Comparison of ENCODE assay signal across 8 cellular contexts in the genomic region with DNA sequence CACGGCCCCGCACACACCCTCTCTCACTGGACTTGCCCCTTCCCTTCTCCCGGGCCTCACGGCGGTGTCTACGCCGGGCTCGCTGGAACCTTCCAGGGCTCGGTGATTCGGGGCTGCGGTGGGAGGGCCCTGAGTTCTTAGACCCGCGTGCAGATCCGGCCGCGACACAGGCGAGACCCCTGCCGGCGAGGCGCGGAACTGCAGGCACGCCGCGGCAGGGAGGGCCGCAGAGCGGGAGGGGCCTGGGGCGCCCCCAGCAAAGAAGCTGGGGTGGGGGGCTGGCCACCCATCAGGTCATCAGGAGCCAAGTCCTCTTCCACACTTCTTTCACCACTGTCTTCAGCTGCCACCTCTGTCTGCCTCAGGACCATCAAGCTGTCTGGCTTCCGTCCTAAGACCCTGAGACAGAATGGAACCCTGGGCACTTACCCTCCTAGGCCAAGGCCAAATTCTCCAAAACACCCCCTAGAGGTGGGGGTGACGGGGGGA.
DNase-seq lines count a peak whose midpoint lies in the region; ATAC-seq and TF ChIP-seq lines count a peak whose summit lies in the region.

No MANE protein-coding gene starts in this region.

- TF ChIP-seq CTCF in CD14-positive monocyte (IDR thresholded peaks at IDR 0.05) = peak; percentile 100
- peak; percentile 99 for TF ChIP-seq CTCF in GM20000 (IDR thresholded peaks at IDR 0.05; ENCODE audit: extremely low read depth, missing control alignments)
- TF ChIP-seq CTCF in LNCaP clone FGC (IDR thresholded peaks at IDR 0.05; ENCODE audit: control insufficient read depth, extremely low read depth, insufficient read depth) = peak; percentile 99
- peak; percentile 84 to 100 (median 98) for TF ChIP-seq CTCF in adrenal gland (IDR thresholded peaks at IDR 0.05)
- TF ChIP-seq CTCF in sigmoid colon (IDR thresholded peaks at IDR 0.05) = peak; percentile 97 to 100 (median 99)

- ATAC-seq in left cardiac atrium (peak; percentile 80 to 86), GM18870 (IDR thresholded peaks at IDR 0.05; ENCODE audit: unreplicated experiment) (no peak)

- H3K27me3 ChIP-seq in adrenal gland (no peaks in the 10 kb centered on the region), sigmoid colon (no peaks in the 10 kb centered on the region)

- intact Hi-C loops in CD14-positive monocyte (cut with micrococcal nuclease) (loop anchor here (2.0 to 10.0 kb wide), 5 partner anchors 102 to 424 kb away; no protein-coding TSS in a partner anchor), adrenal gland (cut with DNase I) (loop anchor here (5.0 kb wide), 2 partner anchors 419 to 424 kb away; partner anchors contain the start of gene FAM43A (in 1 of the 2)), left cardiac atrium (cut with DNase I) (loop anchor here (1.0 to 10.0 kb wide), 3 partner anchors 102 to 424 kb away; no protein-coding TSS in a partner anchor), sigmoid colon (cut with DNase I) (loop anchor here (2.0 kb wide), 1 partner anchor 154 kb away; no protein-coding TSS in a partner anchor)

- H3K4me1 ChIP-seq in adrenal gland (replicated peaks in 1 of 2) (peaks cover 8 to 17% of the 10 kb centered on the region in 2 donors), sigmoid colon (peaks cover 0 to 30% (median 18%) of the 10 kb centered on the region in 4 donors)

- H3K4me3 Mint-ChIP-seq in CD14-positive monocyte = peak overlapping the region; percentile 63 to 83

- peak overlapping the region in 6 of 7 donors; percentile 69 to 86 (median 79) for H3K27ac Mint-ChIP-seq in CD14-positive monocyte

- H3K36me3 ChIP-seq in adrenal gland (replicated peaks in 1 of 2) = no peaks in the 10 kb centered on the region
- no peaks in the 10 kb centered on the region for H3K36me3 ChIP-seq in sigmoid colon

- 3 to 7% (median 6%) methylated on average over 9 to 29 of the region's 29 CpGs for WGBS in adrenal gland, 4 donors
- 5% methylated on average over 29 of the region's 29 CpGs for WGBS in sigmoid colon, 2 donors

- no peak overlapping the region for H3K27ac ChIP-seq in adrenal gland
- peak overlapping the region in 2 of 4 donors; percentile 31 to 39 for H3K27ac ChIP-seq in sigmoid colon

- no peak for TF ChIP-seq EP300 in sigmoid colon (IDR thresholded peaks at IDR 0.05)

- H3K4me1 Mint-ChIP-seq in CD14-positive monocyte = peaks cover 60% of the 10 kb centered on the region

- TF ChIP-seq POLR2A in adrenal gland (IDR thresholded peaks at IDR 0.05) = no peak
- no peak for TF ChIP-seq POLR2A in sigmoid colon (IDR thresholded peaks at IDR 0.05)

- no peak overlapping the region for H3K4me3 ChIP-seq in LNCaP clone FGC (ENCODE audit: low read depth, low read length)
- H3K4me3 ChIP-seq in adrenal gland = peak overlapping the region in 1 of 4 donors; percentile 31
- peak overlapping the region in 1 of 4 donors; percentile 25 for H3K4me3 ChIP-seq in sigmoid colon

- peaks cover 0 to 3% (median 0%) of the 10 kb centered on the region in 7 donors for H3K9me3 Mint-ChIP-seq in CD14-positive monocyte

- H3K9me3 ChIP-seq in adrenal gland (replicated peaks in 1 of 3) (no peaks in the 10 kb centered on the region), sigmoid colon (no peaks in the 10 kb centered on the region)

- DNase-seq in CD14-positive monocyte (ENCODE audit: low spot score) (peak; percentile 67), GM20000 (ENCODE audit: low spot score) (peak; percentile 87), LNCaP clone FGC (ENCODE audit: low read depth) (no peak), T-helper 1 cell (peak; percentile 20 to 56 (median 53)), adrenal gland (peak; percentile 29 to 80 (median 64)), left cardiac atrium (peak; percentile 82), sigmoid colon (peak; percentile 86)

- peaks cover 0 to 3% (median 0%) of the 10 kb centered on the region in 3 donors for H3K27me3 Mint-ChIP-seq in CD14-positive monocyte (ENCODE audit: low read depth in 3 of 3)

- H3K36me3 Mint-ChIP-seq in CD14-positive monocyte = peaks cover 0 to 2% of the 10 kb centered on the region in 2 donors
